8 cellular contexts compared by ENCODE assay signal in genomic region chr6:7261030-7261841, GRCh38. TPM values are rescaled to one million over a fixed set of nuclear protein-coding genes. Genes with fewer than 3 reads are reported as not detected.
DNase-seq lines count a peak whose midpoint lies in the region; ATAC-seq, FAIRE-seq and TF ChIP-seq lines count a peak whose summit lies in the region.

No MANE protein-coding gene starts in this region.

- H3K4me1 Mint-ChIP-seq in CD4-positive, CD25-positive, alpha-beta regulatory T cell = peaks cover 5 to 22% (median 9%) of the 10 kb centered on the region in 4 donors

- peak overlapping the region; percentile 66 to 89 (median 82) for H3K4me3 Mint-ChIP-seq in CD4-positive, CD25-positive, alpha-beta regulatory T cell

- DNase-seq in CD4-positive, CD25-positive, alpha-beta regulatory T cell = peak in 1 of 3 donors; percentile 50
- DNase-seq in GM19240 (ENCODE audit: insufficient read length, low spot score) (peak; percentile 52), HT-29 (ENCODE audit: low spot score) (peak; percentile 78), adipocyte (ENCODE audit: low read depth) (peak; percentile 93), cardiac septum (ENCODE audit: low spot score) (peak; percentile 93), pancreas (peak; percentile 86 to 92 (median 88))

- H3K9ac ChIP-seq in OCI-LY3 (ENCODE audit: low read length) (peak overlapping the region; percentile 41; the same call in 1 of the 2 replicates), adipocyte (ENCODE audit: low read length) (peak overlapping the region; percentile 85)

- H3K9me3 Mint-ChIP-seq in CD4-positive, CD25-positive, alpha-beta regulatory T cell = peaks cover 0 to 11% (median 0%) of the 10 kb centered on the region in 7 donors

- H3K4me3 ChIP-seq in CD4-positive, CD25-positive, alpha-beta regulatory T cell (ENCODE audit: low read depth, low read length) = peak overlapping the region; percentile 6
- H3K4me3 ChIP-seq in OCI-LY3 (ENCODE audit: low read length) (peak overlapping the region; percentile 83), adipocyte (ENCODE audit: low read length) (peak overlapping the region; percentile 92), pancreas (peak overlapping the region; percentile 39 to 51 (median 49)), urinary bladder (ENCODE audit: low read depth, low read length) (peak overlapping the region; percentile 51)

- no peak for TF ChIP-seq CTCF in OCI-LY3 (IDR thresholded peaks at IDR 0.05; ENCODE audit: low read depth, low read length)
- no peak for TF ChIP-seq CTCF in pancreas (IDR thresholded peaks at IDR 0.05)

- peaks cover 12% of the 10 kb centered on the region for H3K4me1 ChIP-seq in CD4-positive, CD25-positive, alpha-beta regulatory T cell (ENCODE audit: control insufficient read depth, insufficient read depth, low read length, poor library complexity, severe bottlenecking)
- H3K4me1 ChIP-seq in OCI-LY3 (ENCODE audit: low read length) = peaks cover 9% of the 10 kb centered on the region
- peaks cover 7% of the 10 kb centered on the region for H3K4me1 ChIP-seq in adipocyte (ENCODE audit: control insufficient read depth, insufficient read depth, low read length)
- peaks cover 5 to 9% (median 6%) of the 10 kb centered on the region in 3 donors for H3K4me1 ChIP-seq in pancreas
- H3K4me1 ChIP-seq in urinary bladder (ENCODE audit: insufficient read depth) = no peaks in the 10 kb centered on the region

- FAIRE-seq in pancreas (lab: Jason Lieb, UNC) = no peak

- H3K27me3 Mint-ChIP-seq in CD4-positive, CD25-positive, alpha-beta regulatory T cell = peaks cover 41% of the 10 kb centered on the region

- H4K20me1 ChIP-seq in OCI-LY3 (ENCODE audit: insufficient read depth, low read length) = no peaks in the 10 kb centered on the region

- H3K27ac ChIP-seq in CD4-positive, CD25-positive, alpha-beta regulatory T cell (ENCODE audit: insufficient read depth, low read length, poor library complexity, severe bottlenecking) = no peak overlapping the region
- no peak overlapping the region for H3K27ac ChIP-seq in OCI-LY3 (ENCODE audit: low read length)
- H3K27ac ChIP-seq in pancreas = peak overlapping the region; percentile 64 to 86 (median 76)
- H3K27ac ChIP-seq in urinary bladder (ENCODE audit: low read depth) = peak overlapping the region; percentile 59

- no peaks in the 10 kb centered on the region for H3K79me2 ChIP-seq in OCI-LY3 (ENCODE audit: low read length)

- no peaks in the 10 kb centered on the region for H3K9me3 ChIP-seq in CD4-positive, CD25-positive, alpha-beta regulatory T cell (ENCODE audit: control insufficient read depth in 2 of 2, low read length in 2 of 2)
- H3K9me3 ChIP-seq in OCI-LY3 (ENCODE audit: insufficient read depth, low read length) = no peaks in the 10 kb centered on the region
- peaks cover under 1% of the 10 kb centered on the region for H3K9me3 ChIP-seq in adipocyte (ENCODE audit: control insufficient read depth, low read length)
- H3K9me3 ChIP-seq in pancreas = no peaks in the 10 kb centered on the region

- H3K4me2 ChIP-seq in OCI-LY3 (ENCODE audit: low read length) = peak overlapping the region; percentile 98

- WGBS in pancreas, 2 donors = 2 to 3% methylated on average over 38 to 43 of the region's 43 CpGs
- WGBS in urinary bladder = 3% methylated on average over 43 of the region's 43 CpGs

- ATAC-seq in CD4-positive, CD25-positive, alpha-beta regulatory T cell (ENCODE audit: low read depth in 2 of 2) = peak; percentile 47 to 59
- ATAC-seq in pancreas = peak; percentile 96 to 98 (median 97)

- H3K27me3 ChIP-seq in CD4-positive, CD25-positive, alpha-beta regulatory T cell (ENCODE audit: control insufficient read depth, insufficient read depth, low read length) = peaks cover 3% of the 10 kb centered on the region
- peaks cover 13% of the 10 kb centered on the region for H3K27me3 ChIP-seq in OCI-LY3 (ENCODE audit: low read depth, low read length)
- H3K27me3 ChIP-seq in adipocyte (replicated peaks; ENCODE audit: control insufficient read depth, insufficient read depth, low read length) = no peaks in the 10 kb centered on the region
- H3K27me3 ChIP-seq in pancreas = no peaks in the 10 kb centered on the region

- no peaks in the 10 kb centered on the region for H3K36me3 ChIP-seq in CD4-positive, CD25-positive, alpha-beta regulatory T cell (ENCODE audit: control insufficient read depth, insufficient read depth, low read length)
- H3K36me3 ChIP-seq in OCI-LY3 (replicated peaks; ENCODE audit: low read depth, low read length) = no peaks in the 10 kb centered on the region
- no peaks in the 10 kb centered on the region for H3K36me3 ChIP-seq in adipocyte (ENCODE audit: control insufficient read depth, insufficient read depth, low read length, severe bottlenecking)
- no peaks in the 10 kb centered on the region for H3K36me3 ChIP-seq in pancreas
- no peaks in the 10 kb centered on the region for H3K36me3 ChIP-seq in urinary bladder (ENCODE audit: insufficient read depth)

- H3K36me3 Mint-ChIP-seq in CD4-positive, CD25-positive, alpha-beta regulatory T cell = no peaks in the 10 kb centered on the region

- intact Hi-C loops in cardiac septum (cut with DNase I) (no loop called here), pancreas (cut with DNase I) (no loop called here)

- H2AFZ ChIP-seq in OCI-LY3 (ENCODE audit: low read depth, low read length) = peak overlapping the region; percentile 74; the same call in 1 of the 2 replicates

- H3K27ac Mint-ChIP-seq in CD4-positive, CD25-positive, alpha-beta regulatory T cell = peak overlapping the region in 2 of 3 donors; percentile 47 to 86

RNA-seq across cellular contexts. Expression of gene SSR1, which starts 51.8 kb away (rescaled TPM):
- total RNA-seq in CD4-positive, CD25-positive, alpha-beta regulatory T cell = 81.0 TPM
- 100 to 1,000 TPM; 156 to 207 (median 180) TPM for polyA plus RNA-seq in CD4-positive, CD25-positive, alpha-beta regulatory T cell
- total RNA-seq in HT-29 (2014; rRNA removed; shearing (Covaris generic)) = 33.4 and 34.6 TPM in 2 replicates
- total RNA-seq in cardiac septum (61.8 TPM), pancreas (100 to 1,000 TPM in 3 of 6 donors, 10 to 100 TPM in 3; 64.3 to 138 (median 109) TPM), urinary bladder (100.0 TPM)
- polyA plus RNA-seq in pancreas (10 to 100 TPM; 11.5 to 37.0 TPM), urinary bladder (55.6 TPM)

Comparison
In these comparisons a context has a peak if more than half of its experiments do, and no peak if none do; other contexts are left out.
1. H3K27ac ChIP-seq: peak in pancreas (4 of 4) and urinary bladder (single experiment); none in CD4-positive, CD25-positive, alpha-beta regulatory T cell (single experiment) and OCI-LY3 (single experiment).
2. H3K4me3 ChIP-seq: peak in every context shown above with its lines; median percentile 92 in adipocyte; 83 in OCI-LY3; 51 in urinary bladder; 49 in pancreas; 6 in CD4-positive, CD25-positive, alpha-beta regulatory T cell.